ENCODE assay signal across 1 cellular context in the genomic region with DNA sequence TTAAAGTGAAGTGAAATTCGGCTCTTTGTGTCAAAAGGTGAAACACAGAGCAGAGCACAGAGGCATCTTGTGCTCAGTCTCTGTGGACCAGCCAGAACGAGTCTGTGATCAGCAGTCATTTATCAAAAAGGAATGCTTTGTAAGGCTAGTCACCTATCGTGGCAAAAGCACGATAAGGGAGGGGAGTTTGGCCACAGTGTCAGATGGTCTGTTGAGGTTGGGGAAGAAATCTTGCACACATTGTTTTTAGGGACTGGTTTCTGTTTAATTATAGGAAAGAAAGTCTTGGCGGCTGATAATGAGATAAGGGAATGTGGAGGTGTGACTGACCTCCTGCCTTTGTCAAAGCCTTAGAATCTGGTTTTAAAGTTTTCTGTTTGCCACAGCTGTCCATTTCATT.
TF ChIP-seq lines count a peak whose summit lies in the region.

No MANE protein-coding gene starts in this region.

TF ChIP-seq in HepG2, 621 proteins besides CTCF, POLR2A, EP300 and RAD21 (continued from another document):
- no peak for TF ChIP-seq ZNF616 (CRISPR knock-in tag; IDR thresholded peaks at IDR 0.05; ENCODE audit: low read depth)
